Comparison of ENCODE assay signal across 17 cellular contexts in the genomic region with DNA sequence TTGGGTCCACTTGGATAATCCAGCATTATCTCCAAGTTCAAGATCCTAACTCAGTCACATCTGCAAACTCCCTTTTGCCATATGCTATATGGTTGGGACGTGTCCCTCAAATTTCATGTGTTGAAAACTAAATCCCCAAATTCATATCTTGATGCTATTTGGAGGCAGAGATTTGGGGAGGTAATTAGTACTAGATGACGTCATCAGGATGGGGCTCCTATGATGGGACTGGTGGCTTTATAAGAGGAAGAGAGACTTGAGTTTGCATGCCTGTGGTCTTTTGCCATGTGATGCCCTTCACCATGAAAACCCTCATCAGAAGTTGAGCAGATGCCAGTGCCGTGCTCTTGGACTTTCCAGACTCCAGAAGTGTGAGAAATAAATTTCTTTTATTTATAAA.
"Had no signal": no experiment of that assay in that cellular context is flagged by ENCODE, and none has a peak within 500 bp of the region (broad histone marks: within the 10 kb centered on the region; RNA-seq: fewer than 3 reads in every experiment).

No MANE protein-coding gene starts in this region.

- H3K27me3 ChIP-seq: ovary, right atrium auricular region, spleen, tibial nerve, vagina had no signal

- H3K36me3 ChIP-seq: left ventricle myocardium inferior, ovary, right atrium auricular region, vagina had no signal

- H3K4me1 ChIP-seq: right atrium auricular region, spleen, tibial nerve, vagina had no signal

- H3K27ac ChIP-seq: left ventricle myocardium inferior, ovary, right atrium auricular region, spleen, tibial nerve, vagina had no signal

- H3K9me3 ChIP-seq: left ventricle myocardium inferior, ovary, right atrium auricular region, tibial nerve, vagina had no signal

- H3K4me3 ChIP-seq: left ventricle myocardium inferior, lung, ovary, right atrium auricular region, spleen, tibial nerve, vagina had no signal

- DNase-seq: islet precursor cell; left ventricle myocardium inferior; mesendoderm; naive thymus-derived CD4-positive, alpha-beta T cell; ovary; small intestine; spleen; stimulated activated CD4-positive, alpha-beta T cell treated with anti-CD3 and anti-CD28 coated beads, Interleukin-4, amount 100 ng/mL, for 24 hours; stimulated activated naive CD4-positive, alpha-beta T cell; substantia nigra had no signal

- ATAC-seq: naive thymus-derived CD4-positive, alpha-beta T cell; natural killer cell treated with Interleukin-12 subunit alpha and Interleukin-12 subunit beta and Interleukin-15 and Interleukin-18, amount 100 ng/mL, for 72 hours; sciatic nerve; stimulated activated effector memory CD8-positive, alpha-beta T cell treated with anti-CD3 and anti-CD28 coated beads, Interleukin-12 subunit alpha, Interleukin-12 subunit beta, amount 100 ng/mL, for 72 hours had no signal

- FAIRE-seq: small intestine had no signal
